In the genomic region with DNA sequence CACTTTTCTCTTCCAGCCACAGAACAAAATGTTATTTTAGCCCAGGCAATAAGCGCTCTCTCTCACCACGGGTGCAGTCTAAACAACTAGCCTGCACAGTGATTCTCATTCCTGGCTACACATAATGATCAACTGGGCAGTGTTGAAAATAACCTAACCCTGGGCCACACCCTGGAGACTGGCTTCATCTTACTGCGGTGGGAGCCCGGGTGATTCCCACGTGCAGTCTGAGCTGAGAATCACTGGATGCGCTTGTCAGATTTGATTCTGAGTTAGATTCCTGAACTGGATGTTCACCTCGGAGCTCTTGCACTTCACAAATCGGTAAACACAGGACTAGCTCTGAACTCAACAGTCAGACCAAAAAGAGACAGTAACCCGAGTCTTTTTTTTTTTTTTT, we compare ENCODE assay signal across 10 cellular contexts. TPM values are rescaled to one million over a fixed set of nuclear protein-coding genes. Genes with fewer than 3 reads are reported as not detected.
DNase-seq lines count a peak whose midpoint lies in the region; ATAC-seq and TF ChIP-seq lines count a peak whose summit lies in the region.
"Had no signal": no experiment of that assay in that cellular context is flagged by ENCODE, and none has a peak within 500 bp of the region (broad histone marks: within the 10 kb centered on the region; RNA-seq: fewer than 3 reads in every experiment).

No MANE protein-coding gene starts in this region.

- CTCF ChIA-PET in activated CD4-positive, alpha-beta memory T cell treated with anti-CD3 and anti-CD28 coated beads for 36 hours (lab: Charles Lee), result interaction anchor here (0.9 to 2.8 kb wide), 7 partner anchors 10 to 208 kb away, joined by 3 to 14 read pairs (median 4); no protein-coding TSS in a partner anchor
- CTCF ChIA-PET in GM10248 (lab: Yijun Ruan, JAX), result interaction anchor here (0.6 to 2.9 kb wide), 15 partner anchors 9 to 246 kb away, joined by 3 to 20 read pairs (median 4); no protein-coding TSS in a partner anchor

- POLR2A ChIA-PET in activated CD4-positive, alpha-beta memory T cell treated with anti-CD3 and anti-CD28 coated beads for 36 hours (lab: Charles Lee), result interaction anchor here (0.7 to 3.2 kb wide), 17 partner anchors 9 to 276 kb away, joined by 3 to 55 read pairs (median 4); a partner anchor contains a TSS
- POLR2A ChIA-PET in GM10248 (lab: Yijun Ruan, JAX), result interaction anchor here (0.7 to 1.9 kb wide), 4 partner anchors 10 to 265 kb away, joined by 3 to 19 read pairs (median 5); a partner anchor contains a TSS

- intact Hi-C loops in activated CD4-positive, alpha-beta memory T cell treated with anti-CD3 and anti-CD28 coated beads for 36 hours (cut with micrococcal nuclease), result loop anchor here (2.0 kb wide), 2 partner anchors 14 to 246 kb away; a partner anchor contains a TSS
- intact Hi-C loops in posterior cingulate gyrus (cut with DNase I), result no loop called here

- peaks cover 92% of the 10 kb centered on the region for H3K4me1 Mint-ChIP-seq in stimulated activated naive CD8-positive, alpha-beta T cell treated with anti-CD3 and anti-CD28 coated beads, Interleukin-15, Interleukin-2, amounts not matched to agents 100 ng/mL and 50 ng/mL, for 24 hours (ENCODE audit: low read depth)
- H3K4me1 Mint-ChIP-seq in activated CD4-positive, alpha-beta memory T cell treated with anti-CD3 and anti-CD28 coated beads for 36 hours (ENCODE audit: low read depth), result peaks cover 85% of the 10 kb centered on the region

- no peak for TF ChIP-seq CTCF in GM10248 (IDR thresholded peaks at IDR 0.05; ENCODE audit: control extremely low read depth, extremely low read depth, low read depth, missing control alignments)

- no peak for ATAC-seq in stimulated activated naive CD8-positive, alpha-beta T cell treated with anti-CD3 and anti-CD28 coated beads, Interleukin-15, Interleukin-2, amounts not matched to agents 100 U/mL and 50 U/mL, for 24 hours
- ATAC-seq in HG03521 (IDR thresholded peaks at IDR 0.05; ENCODE audit: unreplicated experiment) (no peak), GM18909 (IDR thresholded peaks at IDR 0.05; ENCODE audit: poor library complexity, unreplicated experiment) (no peak)

- peaks cover 80% of the 10 kb centered on the region for H3K36me3 Mint-ChIP-seq in stimulated activated naive CD8-positive, alpha-beta T cell treated with anti-CD3 and anti-CD28 coated beads, Interleukin-15, Interleukin-2, amounts not matched to agents 100 ng/mL and 50 ng/mL, for 24 hours (ENCODE audit: low read depth)
- peaks cover 70% of the 10 kb centered on the region for H3K36me3 Mint-ChIP-seq in activated CD4-positive, alpha-beta memory T cell treated with anti-CD3 and anti-CD28 coated beads for 36 hours

- H3K4me3 Mint-ChIP-seq in stimulated activated naive CD8-positive, alpha-beta T cell treated with anti-CD3 and anti-CD28 coated beads, Interleukin-15, Interleukin-2, amounts not matched to agents 100 ng/mL and 50 ng/mL, for 24 hours, result peak overlapping the region; percentile 79
- H3K4me3 Mint-ChIP-seq in activated CD4-positive, alpha-beta memory T cell treated with anti-CD3 and anti-CD28 coated beads for 36 hours, result peak overlapping the region; percentile 71

- H3K27me3 Mint-ChIP-seq in stimulated activated naive CD8-positive, alpha-beta T cell treated with anti-CD3 and anti-CD28 coated beads, Interleukin-15, Interleukin-2, amounts not matched to agents 100 ng/mL and 50 ng/mL, for 24 hours, result no peaks in the 10 kb centered on the region
- H3K27me3 Mint-ChIP-seq in activated CD4-positive, alpha-beta memory T cell treated with anti-CD3 and anti-CD28 coated beads for 36 hours, result no peaks in the 10 kb centered on the region

- H3K9me3 Mint-ChIP-seq in stimulated activated naive CD8-positive, alpha-beta T cell treated with anti-CD3 and anti-CD28 coated beads, Interleukin-15, Interleukin-2, amounts not matched to agents 100 ng/mL and 50 ng/mL, for 24 hours, result no peaks in the 10 kb centered on the region
- H3K9me3 Mint-ChIP-seq in activated CD4-positive, alpha-beta memory T cell treated with anti-CD3 and anti-CD28 coated beads for 36 hours, result no peaks in the 10 kb centered on the region

- no peak for DNase-seq in stimulated activated naive CD8-positive, alpha-beta T cell treated with anti-CD3 and anti-CD28 coated beads, Interleukin-15, Interleukin-2, amounts not matched to agents 100 U/mL and 50 U/mL, for 24 hours
- peak; percentile 54 for DNase-seq in activated CD4-positive, alpha-beta memory T cell treated with anti-CD3 and anti-CD28 coated beads for 36 hours
- peak; percentile 33 for DNase-seq in left kidney (ENCODE audit: low read depth, low spot score)
- no peak for DNase-seq in GM10248 (ENCODE audit: extremely low spot score)
- no peak for DNase-seq in posterior cingulate gyrus
- DNase-seq: Calu3, HCEC 1CT had no signal

- peak overlapping the region; percentile 93 for H3K27ac Mint-ChIP-seq in stimulated activated naive CD8-positive, alpha-beta T cell treated with anti-CD3 and anti-CD28 coated beads, Interleukin-15, Interleukin-2, amounts not matched to agents 100 ng/mL and 50 ng/mL, for 24 hours
- peak overlapping the region; percentile 87 for H3K27ac Mint-ChIP-seq in activated CD4-positive, alpha-beta memory T cell treated with anti-CD3 and anti-CD28 coated beads for 36 hours

RNA-seq across cellular contexts. Expression of a gene that starts 14.9 kb away (rescaled TPM):
- total RNA-seq in activated CD4-positive, alpha-beta memory T cell treated with anti-CD3 and anti-CD28 coated beads for 36 hours, result 10 to 100 TPM; 99.3 to 99.6 TPM

RNA-seq across cellular contexts. Expression of a gene that starts 58.8 kb away (rescaled TPM):
- 10 to 100 TPM; 11.8 to 14.7 TPM for total RNA-seq in activated CD4-positive, alpha-beta memory T cell treated with anti-CD3 and anti-CD28 coated beads for 36 hours

Comparison
In these comparisons a context has a peak if more than half of its experiments do, and no peak if none do; other contexts are left out.
1. DNase-seq: peak in activated CD4-positive, alpha-beta memory T cell treated with anti-CD3 and anti-CD28 coated beads for 36 hours (single experiment) and left kidney (single experiment); none in stimulated activated naive CD8-positive, alpha-beta T cell treated with anti-CD3 and anti-CD28 coated beads, Interleukin-15, Interleukin-2, amounts not matched to agents 100 U/mL and 50 U/mL, for 24 hours (single experiment), GM10248 (single experiment) and posterior cingulate gyrus (0 of 10).